Comparison of ENCODE assay signal across 8 cellular contexts in the genomic region with DNA sequence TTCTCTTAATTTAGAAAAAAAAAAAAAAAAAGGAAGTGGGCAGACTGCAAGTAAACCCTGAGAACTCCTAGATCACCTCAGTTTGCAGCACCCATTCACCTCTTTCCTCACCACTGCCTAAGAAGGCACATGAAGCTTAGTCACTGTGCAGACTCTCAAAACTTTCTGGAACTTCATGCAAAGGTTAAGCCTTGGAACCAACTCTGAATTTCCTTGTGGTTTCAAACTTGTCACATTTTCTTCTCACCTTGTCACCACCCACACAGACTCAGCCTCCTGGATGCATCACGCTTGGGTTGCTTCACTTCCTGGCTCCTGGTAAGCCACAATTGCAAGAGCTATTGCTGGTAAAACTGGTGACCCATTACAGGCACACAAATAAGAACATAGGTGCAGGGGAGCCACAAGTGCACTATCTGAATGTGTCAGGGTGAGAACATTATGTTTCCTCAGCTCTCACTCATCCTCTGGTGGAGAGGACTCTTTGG. TPM values are rescaled to one million over a fixed set of nuclear protein-coding genes. Genes with fewer than 3 reads are reported as not detected.
DNase-seq lines count a peak whose midpoint lies in the region; ATAC-seq and TF ChIP-seq lines count a peak whose summit lies in the region.

No MANE protein-coding gene starts in this region.

- no peak overlapping the region for H3K9ac ChIP-seq in GM23248
- no peak overlapping the region for H3K9ac ChIP-seq in Loucy (ENCODE audit: low read depth, low read length, poor library complexity, severe bottlenecking)

- H3K4me1 ChIP-seq in GM23248 (ENCODE audit: insufficient read depth) (peaks cover 13% of the 10 kb centered on the region), Loucy (ENCODE audit: insufficient read depth, low read length, poor library complexity, severe bottlenecking) (peaks cover 9% of the 10 kb centered on the region)

- H3K4me3 ChIP-seq in GM23248 (no peak overlapping the region), Loucy (ENCODE audit: low read length, poor library complexity, severe bottlenecking) (peak overlapping the region; percentile 10)

- H3K27me3 Mint-ChIP-seq in activated CD8-positive, alpha-beta memory T cell treated with anti-CD3 and anti-CD28 coated beads, Interleukin-2, amount 10 ng/mL, durations not matched to agents 7 days and 5 days: peaks cover 7% of the 10 kb centered on the region

- H4K20me1 ChIP-seq in GM23248 (ENCODE audit: insufficient read depth) (no peaks in the 10 kb centered on the region), Loucy (ENCODE audit: insufficient read depth, low read length, poor library complexity, severe bottlenecking) (no peaks in the 10 kb centered on the region)

- no peaks in the 10 kb centered on the region for H3K36me3 ChIP-seq in GM23248 (ENCODE audit: low read depth)
- H3K36me3 ChIP-seq in Loucy (ENCODE audit: insufficient read depth, low read length): no peaks in the 10 kb centered on the region

- H3F3A ChIP-seq in GM23248 (ENCODE audit: insufficient read depth) (peaks cover 15% of the 10 kb centered on the region), Loucy (ENCODE audit: low read depth) (peaks cover 4% of the 10 kb centered on the region; the same call in 1 of the 2 replicates)

- peak overlapping the region; percentile 29 for H3K4me3 Mint-ChIP-seq in activated CD8-positive, alpha-beta memory T cell treated with anti-CD3 and anti-CD28 coated beads, Interleukin-2, amount 10 ng/mL, durations not matched to agents 7 days and 5 days

- ATAC-seq in activated CD8-positive, alpha-beta memory T cell treated with anti-CD3 and anti-CD28 coated beads, Interleukin-2, amount 10 ng/mL, durations not matched to agents 7 days and 5 days: peak; percentile 89

- 0% methylated on average over 1 of the region's 1 CpG for WGBS in GM23248 (ENCODE audit: low coverage in 1 of 2, low lambda C conversion rate in 2 of 2, missing lambda C conversion rate in 2 of 2), 2 experiments

- H3K27me3 ChIP-seq in GM23248 (replicated peaks; ENCODE audit: insufficient read depth) (no peaks in the 10 kb centered on the region), Loucy (ENCODE audit: insufficient read depth, low read length, poor library complexity, severe bottlenecking) (no peaks in the 10 kb centered on the region)

- DNase-seq in ELR (ENCODE audit: low read depth): peak; percentile 76
- peak; percentile 94 for DNase-seq in GM23248
- peak; percentile 95 for DNase-seq in activated CD8-positive, alpha-beta memory T cell treated with anti-CD3 and anti-CD28 coated beads, Interleukin-2, amount 10 ng/mL, durations not matched to agents 7 days and 5 days
- peak; percentile 37 for DNase-seq in inferior parietal cortex (ENCODE audit: extremely low spot score)
- peak; percentile 80 to 89 for DNase-seq in stimulated activated CD8-positive, alpha-beta memory T cell treated with anti-CD3 and anti-CD28 coated beads, Interleukin-7, amount 100 ng/mL, for 4 hours (ENCODE audit: low read depth in 2 of 2)
- DNase-seq in NCI-H128 (lab: John Stamatoyannopoulos, UW; ENCODE audit: unreplicated experiment): no peak
- DNase-seq in NCI-H2171 (lab: John Stamatoyannopoulos, UW): no peak

- in situ Hi-C loops in GM23248 (cut with MboI): no loop called here

- H2AFZ ChIP-seq in GM23248 (no peak overlapping the region), Loucy (ENCODE audit: low read length) (peak overlapping the region; percentile 72)

- CTCF ChIA-PET in activated CD8-positive, alpha-beta memory T cell treated with anti-CD3 and anti-CD28 coated beads, Interleukin-2, amount 10 ng/mL, durations not matched to agents 7 days and 5 days (lab: Charles Lee): interaction anchor here (0.7 to 3.3 kb wide), 14 partner anchors 12 to 334 kb away, joined by 3 to 18 read pairs (median 3); no protein-coding TSS in a partner anchor

- H3K4me1 Mint-ChIP-seq in activated CD8-positive, alpha-beta memory T cell treated with anti-CD3 and anti-CD28 coated beads, Interleukin-2, amount 10 ng/mL, durations not matched to agents 7 days and 5 days: peaks cover 27% of the 10 kb centered on the region

- H3K9me3 ChIP-seq in GM23248 (ENCODE audit: low read depth) (no peaks in the 10 kb centered on the region), Loucy (ENCODE audit: insufficient read depth, low read depth, low read length) (peaks cover 5% of the 10 kb centered on the region; the same call in 1 of the 2 replicates)

- peaks cover 15% of the 10 kb centered on the region for H3K9me3 Mint-ChIP-seq in activated CD8-positive, alpha-beta memory T cell treated with anti-CD3 and anti-CD28 coated beads, Interleukin-2, amount 10 ng/mL, durations not matched to agents 7 days and 5 days (ENCODE audit: low read depth)

- H3K4me2 ChIP-seq in GM23248 (ENCODE audit: unreplicated experiment): peak overlapping the region; percentile 47
- H3K4me2 ChIP-seq in Loucy (ENCODE audit: low read depth, low read length, poor library complexity, severe bottlenecking): peak overlapping the region; percentile 58

- H3K9me2 ChIP-seq in GM23248 (ENCODE audit: insufficient read depth) (no peaks in the 10 kb centered on the region), Loucy (replicated peaks; ENCODE audit: low read depth, low read length) (no peaks in the 10 kb centered on the region)

- TF ChIP-seq CTCF in Loucy (conservative IDR thresholded peaks at IDR 0.05; ENCODE audit: low read length): no peak

- peak overlapping the region; percentile 92 for H3K27ac Mint-ChIP-seq in activated CD8-positive, alpha-beta memory T cell treated with anti-CD3 and anti-CD28 coated beads, Interleukin-2, amount 10 ng/mL, durations not matched to agents 7 days and 5 days

- H3K79me2 ChIP-seq in GM23248 (ENCODE audit: insufficient read depth): no peaks in the 10 kb centered on the region
- no peaks in the 10 kb centered on the region for H3K79me2 ChIP-seq in Loucy (ENCODE audit: insufficient read depth, low read length)

- peaks cover 22% of the 10 kb centered on the region for H3K36me3 Mint-ChIP-seq in activated CD8-positive, alpha-beta memory T cell treated with anti-CD3 and anti-CD28 coated beads, Interleukin-2, amount 10 ng/mL, durations not matched to agents 7 days and 5 days

- H3K27ac ChIP-seq in GM23248: peak overlapping the region; percentile 58

RNA-seq across cellular contexts. Expression of a gene that starts 15.0 kb away (rescaled TPM):
- 82.5 and 121 TPM in 2 replicates for total RNA-seq in GM23248 (2014; rRNA removed; shearing (Covaris generic))
- 24.6 and 28.0 TPM in 2 replicates for polyA plus RNA-seq in GM23248 (2016; fragmentation: Nextera tagmentation; extraction: Ambion mirVana)
- 10 to 100 TPM; 19.9 to 25.6 TPM for total RNA-seq in activated CD8-positive, alpha-beta memory T cell treated with anti-CD3 and anti-CD28 coated beads, Interleukin-2, amount 10 ng/mL, durations not matched to agents 7 days and 5 days

RNA-seq across cellular contexts. Expression of a gene that starts 29.9 kb away (rescaled TPM):
- total RNA-seq in GM23248 (2014; rRNA removed; shearing (Covaris generic)): not detected in 2 replicates
- polyA plus RNA-seq in GM23248 (2016; fragmentation: Nextera tagmentation; extraction: Ambion mirVana): not detected in 2 replicates
- total RNA-seq in activated CD8-positive, alpha-beta memory T cell treated with anti-CD3 and anti-CD28 coated beads, Interleukin-2, amount 10 ng/mL, durations not matched to agents 7 days and 5 days: not detected

Comparison
In these comparisons a context has a peak if more than half of its experiments do, and no peak if none do; other contexts are left out.
1. DNase-seq: peak in ELR (single experiment), GM23248 (single experiment), activated CD8-positive, alpha-beta memory T cell treated with anti-CD3 and anti-CD28 coated beads, Interleukin-2, amount 10 ng/mL, durations not matched to agents 7 days and 5 days (single experiment), inferior parietal cortex (single experiment) and stimulated activated CD8-positive, alpha-beta memory T cell treated with anti-CD3 and anti-CD28 coated beads, Interleukin-7, amount 100 ng/mL, for 4 hours (2 of 2); none in NCI-H128 (single experiment) and NCI-H2171 (single experiment).